Comparison of ENCODE assay signal across 8 cellular contexts in the genomic region with DNA sequence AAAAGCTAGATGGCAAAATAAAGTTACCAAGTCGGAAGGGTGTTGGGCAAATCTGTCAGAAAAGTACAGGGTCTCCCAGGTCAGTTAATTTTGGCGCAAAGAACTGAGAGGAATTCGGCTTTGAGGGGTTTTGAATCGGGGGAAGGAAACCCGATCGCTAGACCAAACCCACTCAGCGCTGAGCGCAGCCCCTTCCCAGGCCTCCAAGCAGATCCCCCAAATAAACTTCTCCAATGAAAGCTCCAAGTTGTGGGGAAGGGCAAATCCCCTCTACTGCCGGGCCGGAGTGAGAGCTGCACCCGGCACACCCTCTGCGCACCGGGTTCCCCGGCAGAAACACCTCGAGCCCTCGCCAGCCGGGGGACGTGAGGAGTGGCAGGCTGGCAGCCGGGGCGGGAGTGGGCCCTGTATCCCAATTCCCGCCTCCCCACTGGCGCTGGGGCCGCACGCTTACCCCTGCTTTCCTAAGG. TPM values are rescaled to one million over a fixed set of nuclear protein-coding genes. Genes with fewer than 3 reads are reported as not detected.
DNase-seq lines count a peak whose midpoint lies in the region; ATAC-seq, FAIRE-seq and TF ChIP-seq lines count a peak whose summit lies in the region.

No MANE protein-coding gene starts in this region.

- no peak for FAIRE-seq in frontal cortex (lab: Jason Lieb, UNC)

- H3K36me3 Mint-ChIP-seq in HFFc6 (ENCODE audit: low read depth) = peaks cover 30% of the 10 kb centered on the region
- peaks cover 12% of the 10 kb centered on the region for H3K36me3 Mint-ChIP-seq in activated naive CD8-positive, alpha-beta T cell treated with anti-CD3 and anti-CD28 coated beads for 36 hours

- peak; percentile 7 for ATAC-seq in GM18502 (IDR thresholded peaks at IDR 0.05; ENCODE audit: poor library complexity, unreplicated experiment)

- no peaks in the 10 kb centered on the region for H3K9me3 Mint-ChIP-seq in HFFc6
- H3K9me3 Mint-ChIP-seq in activated naive CD8-positive, alpha-beta T cell treated with anti-CD3 and anti-CD28 coated beads for 36 hours = no peaks in the 10 kb centered on the region

- peak overlapping the region; percentile 91 for H3K4me3 Mint-ChIP-seq in HFFc6
- peak overlapping the region; percentile 76 for H3K4me3 Mint-ChIP-seq in activated naive CD8-positive, alpha-beta T cell treated with anti-CD3 and anti-CD28 coated beads for 36 hours

- H3K27me3 Mint-ChIP-seq in HFFc6 (ENCODE audit: insufficient read depth) = peaks cover 2% of the 10 kb centered on the region; the same call in 1 of the 2 replicates
- H3K27me3 Mint-ChIP-seq in activated naive CD8-positive, alpha-beta T cell treated with anti-CD3 and anti-CD28 coated beads for 36 hours = peaks cover 66% of the 10 kb centered on the region

- H3K4me1 Mint-ChIP-seq in HFFc6 (ENCODE audit: low read depth) = peaks cover 63% of the 10 kb centered on the region
- H3K4me1 Mint-ChIP-seq in activated naive CD8-positive, alpha-beta T cell treated with anti-CD3 and anti-CD28 coated beads for 36 hours = peaks cover 11% of the 10 kb centered on the region

- no peak for TF ChIP-seq CTCF in HFFc6 (IDR thresholded peaks at IDR 0.05)

- H3K27ac Mint-ChIP-seq in HFFc6 = peak overlapping the region; percentile 76
- no peak overlapping the region for H3K27ac Mint-ChIP-seq in activated naive CD8-positive, alpha-beta T cell treated with anti-CD3 and anti-CD28 coated beads for 36 hours

- no peak for DNase-seq in HFFc6
- peak; percentile 70 for DNase-seq in NCI-H2171 treated with DMSO at 0.1 percent for 48 hours (lab: John Stamatoyannopoulos, UW)
- DNase-seq in activated naive CD8-positive, alpha-beta T cell treated with anti-CD3 and anti-CD28 coated beads for 36 hours = peak; percentile 33
- peak; percentile 65 for DNase-seq in iPS-NIHi7 (ENCODE audit: extremely low spot score)
- peak; percentile 2 for DNase-seq in stimulated activated CD8-positive, alpha-beta memory T cell treated with anti-CD3 and anti-CD28 coated beads, Interleukin-12 subunit alpha, Interleukin-12 subunit beta, amount 100 ng/mL, for 4 hours (ENCODE audit: low read depth)
- no peak for DNase-seq in UCSD-AML1 (lab: John Stamatoyannopoulos, UW; ENCODE audit: unreplicated experiment)
- DNase-seq in frontal cortex (ENCODE audit: low spot score in 2 of 2) = no peak

RNA-seq across cellular contexts. Expression of a gene that starts 0.4 kb away (rescaled TPM):
- 10 to 100 TPM in 5 of 6 experiments, 1 to 10 TPM in 1; 6.3 to 24.4 (median 18.0) TPM for total RNA-seq in HFFc6 (2021; fragmentation: NEBNext Ultra II Directional; extraction: Animal tissue kit (Norgen Biotek cat#: 25700))
- total RNA-seq in activated naive CD8-positive, alpha-beta T cell treated with anti-CD3 and anti-CD28 coated beads for 36 hours = 1 to 10 TPM; 6.3 to 6.9 TPM
- 1.2 TPM for total RNA-seq in frontal cortex

Comparison
In these comparisons a context has a peak if more than half of its experiments do, and no peak if none do; other contexts are left out.
1. DNase-seq: peak in NCI-H2171 treated with DMSO at 0.1 percent for 48 hours (single experiment), activated naive CD8-positive, alpha-beta T cell treated with anti-CD3 and anti-CD28 coated beads for 36 hours (single experiment), iPS-NIHi7 (single experiment) and stimulated activated CD8-positive, alpha-beta memory T cell treated with anti-CD3 and anti-CD28 coated beads, Interleukin-12 subunit alpha, Interleukin-12 subunit beta, amount 100 ng/mL, for 4 hours (single experiment); none in HFFc6 (single experiment), UCSD-AML1 (single experiment) and frontal cortex (0 of 2).